Comparison of ENCODE assay signal across 9 cellular contexts in genomic region chr6:110341671-110342304, GRCh38. TPM values are rescaled to one million over a fixed set of nuclear protein-coding genes. Genes with fewer than 3 reads are reported as not detected.
DNase-seq lines count a peak whose midpoint lies in the region; TF ChIP-seq lines count a peak whose summit lies in the region.
"Had no signal": no experiment of that assay in that cellular context is flagged by ENCODE, and none has a peak within 500 bp of the region (broad histone marks: within the 10 kb centered on the region; RNA-seq: fewer than 3 reads in every experiment).

No MANE protein-coding gene starts in this region.

- no CpG with 5 or more reads among the region's 7 CpGs for WGBS in trophoblast cell (ENCODE audit: extremely low coverage, insufficient coverage, insufficient read length)

- H3K9me3 ChIP-seq in trophoblast cell (ENCODE audit: insufficient read depth, low read depth, low read length): no peaks in the 10 kb centered on the region
- H3K9me3 ChIP-seq: HAP-1, vagina had no signal

- peaks cover 9 to 21% of the 10 kb centered on the region in 2 experiments for H3K4me1 ChIP-seq in trophoblast cell (ENCODE audit: control insufficient read depth in 1 of 2, insufficient read depth in 2 of 2, low read length in 2 of 2)
- H3K4me1 ChIP-seq: vagina had no signal

- TF ChIP-seq CTCF in GM12865 (IDR thresholded peaks at IDR 0.05; ENCODE audit: insufficient read depth, low read depth, low read length, missing control alignments) (peak; percentile 18), choroid plexus epithelial cell (conservative IDR thresholded peaks at IDR 0.05; ENCODE audit: low read depth, low read length) (peak; percentile 73)

- no peaks in the 10 kb centered on the region for H3K36me3 ChIP-seq in trophoblast cell (ENCODE audit: control insufficient read depth in 1 of 2, insufficient read depth in 2 of 2, low read length in 2 of 2)
- H3K36me3 ChIP-seq: HAP-1, vagina had no signal

- no peaks in the 10 kb centered on the region for H3K27me3 ChIP-seq in trophoblast cell (ENCODE audit: insufficient read depth, low read length)
- H3K27me3 ChIP-seq: vagina had no signal

- H3K79me1 ChIP-seq in trophoblast cell (ENCODE audit: low read length): peaks cover 17% of the 10 kb centered on the region

- H3K18ac ChIP-seq in trophoblast cell (ENCODE audit: low read length): no peak overlapping the region

- H4K91ac ChIP-seq in trophoblast cell (ENCODE audit: low read depth, low read length): no peak overlapping the region

- no peak overlapping the region for H3K14ac ChIP-seq in trophoblast cell (ENCODE audit: low read length)

- peak overlapping the region; percentile 13 for H3K27ac ChIP-seq in trophoblast cell (ENCODE audit: low read depth, low read length)
- H3K27ac ChIP-seq: vagina had no signal

- H3K4me3 ChIP-seq in GM12865 (ENCODE audit: low read depth, low read length) (no peak overlapping the region), choroid plexus epithelial cell (ENCODE audit: low read depth, low read length) (no peak overlapping the region), trophoblast cell (ENCODE audit: low read depth, low read length) (no peak overlapping the region)
- H3K4me3 ChIP-seq: HAP-1, vagina had no signal

- H2BK120ac ChIP-seq in trophoblast cell (ENCODE audit: insufficient read depth, low read length, poor library complexity): peak overlapping the region; percentile 0

- H3K4ac ChIP-seq in trophoblast cell (ENCODE audit: low read depth, low read length): no peak overlapping the region

- H2BK12ac ChIP-seq in trophoblast cell (ENCODE audit: low read length): no peak overlapping the region

- no peak overlapping the region for H2AFZ ChIP-seq in trophoblast cell (ENCODE audit: insufficient read depth, low read length, poor library complexity)

- no peak overlapping the region for H2BK5ac ChIP-seq in trophoblast cell (ENCODE audit: low read depth, low read length, poor library complexity)

- H3K23ac ChIP-seq in trophoblast cell (ENCODE audit: low read length): no peak overlapping the region

- H3K79me2 ChIP-seq in trophoblast cell (ENCODE audit: control insufficient read depth, insufficient read depth, low read length, poor library complexity): peaks cover 6% of the 10 kb centered on the region

- H2AK5ac ChIP-seq in trophoblast cell (ENCODE audit: low read length): no peak overlapping the region

- peak; percentile 23 for DNase-seq in GM12865 (ENCODE audit: low read depth)
- DNase-seq in NCI-H460 (ENCODE audit: extremely low read depth, low read depth): peak; percentile 9
- peak; percentile 68 for DNase-seq in choroid plexus epithelial cell (ENCODE audit: low read depth)
- DNase-seq in trophoblast cell: peak; percentile 19 to 49
- no peak for DNase-seq in activated CD8-positive, alpha-beta memory T cell treated with anti-CD3 and anti-CD28 coated beads, Interleukin-2, amount 50 U/mL, for 4 hours
- DNase-seq in activated T-cell treated with anti-CD3 and anti-CD28 coated beads, Interleukin-2, amount 50 U/mL, for 48 hours: no peak
- no peak for DNase-seq in activated CD4-positive, alpha-beta T cell treated with anti-CD3 and anti-CD28 coated beads, Interleukin-2, amount 50 U/mL, for 48 hours

- H4K12ac ChIP-seq in trophoblast cell (ENCODE audit: low read depth, low read length): no peak overlapping the region

- H4K8ac ChIP-seq in trophoblast cell (ENCODE audit: low read depth, low read length): no peak overlapping the region

- no peak overlapping the region for H3K9ac ChIP-seq in trophoblast cell (ENCODE audit: low read length)

- H3K4me2 ChIP-seq in trophoblast cell (ENCODE audit: low read length): no peak overlapping the region

RNA-seq across cellular contexts. Expression of gene METTL24, which starts 16.4 kb away (rescaled TPM):
- total RNA-seq in NCI-H460 (2014; rRNA removed; shearing (Covaris generic)): not detected in 2 replicates
- not detected in 2 replicates for polyA plus RNA-seq in NCI-H460 (2014; cell fraction: nucleus; rRNA removed)
- polyA plus RNA-seq in trophoblast cell (2013): 3.4 and 3.6 TPM in 2 replicates

Comparison
In these comparisons a context has a peak if more than half of its experiments do, and no peak if none do; other contexts are left out.
1. DNase-seq: peak in GM12865 (single experiment), NCI-H460 (single experiment), choroid plexus epithelial cell (single experiment) and trophoblast cell (2 of 2); none in activated CD8-positive, alpha-beta memory T cell treated with anti-CD3 and anti-CD28 coated beads, Interleukin-2, amount 50 U/mL, for 4 hours (single experiment), activated T-cell treated with anti-CD3 and anti-CD28 coated beads, Interleukin-2, amount 50 U/mL, for 48 hours (0 of 2) and activated CD4-positive, alpha-beta T cell treated with anti-CD3 and anti-CD28 coated beads, Interleukin-2, amount 50 U/mL, for 48 hours (0 of 2).